In the genomic region with DNA sequence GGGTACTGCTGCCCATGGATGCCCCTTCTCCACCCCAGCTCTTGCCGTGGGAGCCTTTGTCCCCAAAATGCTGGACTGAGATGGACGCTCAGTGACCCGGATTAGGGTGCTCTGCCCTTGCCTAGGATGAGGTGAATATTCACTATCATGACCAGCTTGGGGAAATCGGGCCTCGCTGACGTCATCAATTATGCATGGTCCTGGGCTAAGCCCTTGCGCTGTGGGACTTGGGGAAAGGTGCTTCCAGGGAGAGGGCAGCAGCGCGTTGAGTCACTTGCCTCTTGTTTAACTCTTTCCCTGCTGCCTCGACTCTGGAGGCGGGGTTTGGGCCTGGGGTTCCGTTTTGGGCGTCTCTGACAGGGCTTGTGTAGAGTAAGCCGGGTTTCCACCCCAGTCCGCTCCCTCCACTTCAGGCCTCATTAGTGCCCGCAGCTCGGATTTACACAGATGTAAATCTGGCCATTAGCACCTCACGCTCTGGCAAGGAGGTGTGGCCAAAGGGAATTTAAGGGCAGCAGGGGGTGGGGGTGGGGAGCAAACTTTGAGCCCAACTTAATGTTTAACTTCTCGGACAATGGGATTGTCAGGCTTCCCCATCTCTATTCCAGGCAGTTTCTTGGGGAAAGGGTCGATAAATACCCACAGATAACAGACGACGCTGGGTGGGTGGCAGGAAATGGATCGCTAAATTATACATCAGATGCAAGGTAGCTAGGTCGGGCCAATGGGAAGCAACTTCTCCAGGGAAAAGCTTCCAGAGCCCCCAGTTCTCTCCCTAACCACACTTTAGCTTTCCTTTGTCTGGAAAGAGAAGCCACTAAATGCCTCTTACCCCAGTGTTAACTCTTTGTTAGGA, we compare ENCODE assay signal across 1 cellular context.
TF ChIP-seq lines count a peak whose summit lies in the region.

No MANE protein-coding gene starts in this region.

TF ChIP-seq in HepG2, 621 proteins besides CTCF, POLR2A, EP300 and RAD21 (continued from another document and continues in another):
- TF ChIP-seq ZNF264 (CRISPR knock-in tag; IDR thresholded peaks at IDR 0.05) (0 out of 2 replicates have a peak, but pooled peaks have one; percentile 20), ZNF180 (CRISPR knock-in tag; IDR thresholded peaks at IDR 0.05; ENCODE audit: borderline replicate concordance, low read depth) (no peak), ATF1 (CRISPR knock-in tag; IDR thresholded peaks at IDR 0.05) (peak; percentile 96), NFKBIZ (CRISPR knock-in tag; IDR thresholded peaks at IDR 0.05) (no peak), ZNF350 (CRISPR knock-in tag; IDR thresholded peaks at IDR 0.05; ENCODE audit: borderline replicate concordance, low read depth) (no peak), ZMYM3 (CRISPR knock-in tag; IDR thresholded peaks at IDR 0.05) (peak; percentile 78), ZNF652 (CRISPR knock-in tag; IDR thresholded peaks at IDR 0.05; ENCODE audit: borderline replicate concordance, low read depth) (peak; percentile 98), HOXA3 (CRISPR knock-in tag; IDR thresholded peaks at IDR 0.05) (peak; percentile 77), ZNF543 (CRISPR knock-in tag; IDR thresholded peaks at IDR 0.05) (peak; percentile 69; the same call in 1 of the 2 replicates), ZNF44 (CRISPR knock-in tag; IDR thresholded peaks at IDR 0.05) (peak; percentile 68; the same call in 1 of the 2 replicates), AGO2 (optimal IDR thresholded peaks at IDR 0.05; ENCODE audit: low read depth, low read length) (no peak), SNRNP70 (IDR thresholded peaks at IDR 0.05; ENCODE audit: low read depth, low read length) (no peak), MIER2 (CRISPR knock-in tag; IDR thresholded peaks at IDR 0.05) (no peak), STAG1 (CRISPR knock-in tag; IDR thresholded peaks at IDR 0.05) (peak; percentile 48), ZNF496 (CRISPR knock-in tag; IDR thresholded peaks at IDR 0.05; ENCODE audit: insufficient replicate concordance) (no peak), GABPA (IDR thresholded peaks at IDR 0.05; ENCODE audit: low read depth, low read length) (no peak), GABPA (CRISPR knock-in tag; IDR thresholded peaks at IDR 0.05; ENCODE audit: low read depth) (no peak), ATM (IDR thresholded peaks at IDR 0.05; ENCODE audit: borderline replicate concordance) (no peak), POGZ (CRISPR knock-in tag; IDR thresholded peaks at IDR 0.05) (peak; percentile 65; the same call in 1 of the 2 replicates), ZSCAN20 (CRISPR knock-in tag; IDR thresholded peaks at IDR 0.05; ENCODE audit: borderline replicate concordance) (no peak), ZNF33A (CRISPR knock-in tag; IDR thresholded peaks at IDR 0.05; ENCODE audit: borderline replicate concordance) (peak; percentile 60; the same call in 1 of the 2 replicates), FLYWCH1 (CRISPR knock-in tag; IDR thresholded peaks at IDR 0.05) (no peak), FOXP1 (IDR thresholded peaks at IDR 0.05) (no peak), FOXP1 (CRISPR knock-in tag; IDR thresholded peaks at IDR 0.05) (peak; percentile 30; the same call in 1 of the 2 replicates), PHF21A (CRISPR knock-in tag; IDR thresholded peaks at IDR 0.05) (peak; percentile 90), PHB2 (IDR thresholded peaks at IDR 0.05; ENCODE audit: partially characterized antibody) (no peak), MAZ (IDR thresholded peaks at IDR 0.05; ENCODE audit: borderline replicate concordance, low read depth, low read length) (peak; percentile 46; the same call in 1 of the 2 replicates), MAZ (CRISPR knock-in tag; IDR thresholded peaks at IDR 0.05; ENCODE audit: low read depth) (no peak)
- TF ChIP-seq, protein P1, sequence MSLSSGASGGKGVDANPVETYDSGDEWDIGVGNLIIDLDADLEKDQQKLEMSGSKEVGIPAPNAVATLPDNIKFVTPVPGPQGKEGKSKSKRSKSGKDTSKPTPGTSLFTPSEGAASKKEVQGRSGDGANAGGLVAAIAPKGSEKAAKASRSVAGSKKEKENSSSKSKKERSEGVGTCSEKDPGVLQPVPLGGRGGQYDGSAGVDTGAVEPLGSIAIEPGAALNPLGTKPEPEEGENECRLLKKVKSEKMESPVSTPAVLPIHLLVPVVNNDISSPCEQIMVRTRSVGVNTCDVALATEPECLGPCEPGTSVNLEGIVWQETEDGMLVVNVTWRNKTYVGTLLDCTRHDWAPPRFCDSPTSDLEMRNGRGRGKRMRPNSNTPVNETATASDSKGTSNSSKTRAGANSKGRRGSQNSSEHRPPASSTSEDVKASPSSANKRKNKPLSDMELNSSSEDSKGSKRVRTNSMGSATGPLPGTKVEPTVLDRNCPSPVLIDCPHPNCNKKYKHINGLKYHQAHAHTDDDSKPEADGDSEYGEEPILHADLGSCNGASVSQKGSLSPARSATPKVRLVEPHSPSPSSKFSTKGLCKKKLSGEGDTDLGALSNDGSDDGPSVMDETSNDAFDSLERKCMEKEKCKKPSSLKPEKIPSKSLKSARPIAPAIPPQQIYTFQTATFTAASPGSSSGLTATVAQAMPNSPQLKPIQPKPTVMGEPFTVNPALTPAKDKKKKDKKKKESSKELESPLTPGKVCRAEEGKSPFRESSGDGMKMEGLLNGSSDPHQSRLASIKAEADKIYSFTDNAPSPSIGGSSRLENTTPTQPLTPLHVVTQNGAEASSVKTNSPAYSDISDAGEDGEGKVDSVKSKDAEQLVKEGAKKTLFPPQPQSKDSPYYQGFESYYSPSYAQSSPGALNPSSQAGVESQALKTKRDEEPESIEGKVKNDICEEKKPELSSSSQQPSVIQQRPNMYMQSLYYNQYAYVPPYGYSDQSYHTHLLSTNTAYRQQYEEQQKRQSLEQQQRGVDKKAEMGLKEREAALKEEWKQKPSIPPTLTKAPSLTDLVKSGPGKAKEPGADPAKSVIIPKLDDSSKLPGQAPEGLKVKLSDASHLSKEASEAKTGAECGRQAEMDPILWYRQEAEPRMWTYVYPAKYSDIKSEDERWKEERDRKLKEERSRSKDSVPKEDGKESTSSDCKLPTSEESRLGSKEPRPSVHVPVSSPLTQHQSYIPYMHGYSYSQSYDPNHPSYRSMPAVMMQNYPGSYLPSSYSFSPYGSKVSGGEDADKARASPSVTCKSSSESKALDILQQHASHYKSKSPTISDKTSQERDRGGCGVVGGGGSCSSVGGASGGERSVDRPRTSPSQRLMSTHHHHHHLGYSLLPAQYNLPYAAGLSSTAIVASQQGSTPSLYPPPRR (CRISPR knock-in tag; IDR thresholded peaks at IDR 0.05; ENCODE audit: borderline replicate concordance) = peak; percentile 33
- TF ChIP-seq, protein P2, sequence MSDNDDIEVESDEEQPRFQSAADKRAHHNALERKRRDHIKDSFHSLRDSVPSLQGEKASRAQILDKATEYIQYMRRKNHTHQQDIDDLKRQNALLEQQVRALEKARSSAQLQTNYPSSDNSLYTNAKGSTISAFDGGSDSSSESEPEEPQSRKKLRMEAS (IDR thresholded peaks at IDR 0.05) = no peak; the same call in 1 of the 2 replicates
- TF ChIP-seq, protein P3, sequence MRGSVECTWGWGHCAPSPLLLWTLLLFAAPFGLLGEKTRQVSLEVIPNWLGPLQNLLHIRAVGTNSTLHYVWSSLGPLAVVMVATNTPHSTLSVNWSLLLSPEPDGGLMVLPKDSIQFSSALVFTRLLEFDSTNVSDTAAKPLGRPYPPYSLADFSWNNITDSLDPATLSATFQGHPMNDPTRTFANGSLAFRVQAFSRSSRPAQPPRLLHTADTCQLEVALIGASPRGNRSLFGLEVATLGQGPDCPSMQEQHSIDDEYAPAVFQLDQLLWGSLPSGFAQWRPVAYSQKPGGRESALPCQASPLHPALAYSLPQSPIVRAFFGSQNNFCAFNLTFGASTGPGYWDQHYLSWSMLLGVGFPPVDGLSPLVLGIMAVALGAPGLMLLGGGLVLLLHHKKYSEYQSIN (CRISPR knock-in tag; IDR thresholded peaks at IDR 0.05; ENCODE audit: borderline replicate concordance) = no peak
- TF ChIP-seq, protein P4, sequence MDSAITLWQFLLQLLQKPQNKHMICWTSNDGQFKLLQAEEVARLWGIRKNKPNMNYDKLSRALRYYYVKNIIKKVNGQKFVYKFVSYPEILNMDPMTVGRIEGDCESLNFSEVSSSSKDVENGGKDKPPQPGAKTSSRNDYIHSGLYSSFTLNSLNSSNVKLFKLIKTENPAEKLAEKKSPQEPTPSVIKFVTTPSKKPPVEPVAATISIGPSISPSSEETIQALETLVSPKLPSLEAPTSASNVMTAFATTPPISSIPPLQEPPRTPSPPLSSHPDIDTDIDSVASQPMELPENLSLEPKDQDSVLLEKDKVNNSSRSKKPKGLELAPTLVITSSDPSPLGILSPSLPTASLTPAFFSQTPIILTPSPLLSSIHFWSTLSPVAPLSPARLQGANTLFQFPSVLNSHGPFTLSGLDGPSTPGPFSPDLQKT (CRISPR knock-in tag; IDR thresholded peaks at IDR 0.05; ENCODE audit: borderline replicate concordance) = no peak
- TF ChIP-seq, protein P5, sequence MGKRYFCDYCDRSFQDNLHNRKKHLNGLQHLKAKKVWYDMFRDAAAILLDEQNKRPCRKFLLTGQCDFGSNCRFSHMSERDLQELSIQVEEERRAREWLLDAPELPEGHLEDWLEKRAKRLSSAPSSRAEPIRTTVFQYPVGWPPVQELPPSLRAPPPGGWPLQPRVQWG (CRISPR knock-in tag; IDR thresholded peaks at IDR 0.05; ENCODE audit: borderline replicate concordance, low read depth) = no peak
- TF ChIP-seq, protein P6, sequence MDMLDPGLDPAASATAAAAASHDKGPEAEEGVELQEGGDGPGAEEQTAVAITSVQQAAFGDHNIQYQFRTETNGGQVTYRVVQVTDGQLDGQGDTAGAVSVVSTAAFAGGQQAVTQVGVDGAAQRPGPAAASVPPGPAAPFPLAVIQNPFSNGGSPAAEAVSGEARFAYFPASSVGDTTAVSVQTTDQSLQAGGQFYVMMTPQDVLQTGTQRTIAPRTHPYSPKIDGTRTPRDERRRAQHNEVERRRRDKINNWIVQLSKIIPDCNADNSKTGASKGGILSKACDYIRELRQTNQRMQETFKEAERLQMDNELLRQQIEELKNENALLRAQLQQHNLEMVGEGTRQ (IDR thresholded peaks at IDR 0.05; ENCODE audit: low read depth, low read length) = no peak
- TF ChIP-seq, protein P6 (CRISPR knock-in tag; IDR thresholded peaks at IDR 0.05; ENCODE audit: borderline replicate concordance) = no peak
- TF ChIP-seq, protein P7, sequence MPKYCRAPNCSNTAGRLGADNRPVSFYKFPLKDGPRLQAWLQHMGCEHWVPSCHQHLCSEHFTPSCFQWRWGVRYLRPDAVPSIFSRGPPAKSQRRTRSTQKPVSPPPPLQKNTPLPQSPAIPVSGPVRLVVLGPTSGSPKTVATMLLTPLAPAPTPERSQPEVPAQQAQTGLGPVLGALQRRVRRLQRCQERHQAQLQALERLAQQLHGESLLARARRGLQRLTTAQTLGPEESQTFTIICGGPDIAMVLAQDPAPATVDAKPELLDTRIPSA (CRISPR knock-in tag; IDR thresholded peaks at IDR 0.05; ENCODE audit: borderline replicate concordance) = no peak
- TF ChIP-seq, protein P8, sequence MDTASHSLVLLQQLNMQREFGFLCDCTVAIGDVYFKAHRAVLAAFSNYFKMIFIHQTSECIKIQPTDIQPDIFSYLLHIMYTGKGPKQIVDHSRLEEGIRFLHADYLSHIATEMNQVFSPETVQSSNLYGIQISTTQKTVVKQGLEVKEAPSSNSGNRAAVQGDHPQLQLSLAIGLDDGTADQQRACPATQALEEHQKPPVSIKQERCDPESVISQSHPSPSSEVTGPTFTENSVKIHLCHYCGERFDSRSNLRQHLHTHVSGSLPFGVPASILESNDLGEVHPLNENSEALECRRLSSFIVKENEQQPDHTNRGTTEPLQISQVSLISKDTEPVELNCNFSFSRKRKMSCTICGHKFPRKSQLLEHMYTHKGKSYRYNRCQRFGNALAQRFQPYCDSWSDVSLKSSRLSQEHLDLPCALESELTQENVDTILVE (CRISPR knock-in tag; IDR thresholded peaks at IDR 0.05) = no peak; the same call in 1 of the 2 replicates
- TF ChIP-seq, protein P9, sequence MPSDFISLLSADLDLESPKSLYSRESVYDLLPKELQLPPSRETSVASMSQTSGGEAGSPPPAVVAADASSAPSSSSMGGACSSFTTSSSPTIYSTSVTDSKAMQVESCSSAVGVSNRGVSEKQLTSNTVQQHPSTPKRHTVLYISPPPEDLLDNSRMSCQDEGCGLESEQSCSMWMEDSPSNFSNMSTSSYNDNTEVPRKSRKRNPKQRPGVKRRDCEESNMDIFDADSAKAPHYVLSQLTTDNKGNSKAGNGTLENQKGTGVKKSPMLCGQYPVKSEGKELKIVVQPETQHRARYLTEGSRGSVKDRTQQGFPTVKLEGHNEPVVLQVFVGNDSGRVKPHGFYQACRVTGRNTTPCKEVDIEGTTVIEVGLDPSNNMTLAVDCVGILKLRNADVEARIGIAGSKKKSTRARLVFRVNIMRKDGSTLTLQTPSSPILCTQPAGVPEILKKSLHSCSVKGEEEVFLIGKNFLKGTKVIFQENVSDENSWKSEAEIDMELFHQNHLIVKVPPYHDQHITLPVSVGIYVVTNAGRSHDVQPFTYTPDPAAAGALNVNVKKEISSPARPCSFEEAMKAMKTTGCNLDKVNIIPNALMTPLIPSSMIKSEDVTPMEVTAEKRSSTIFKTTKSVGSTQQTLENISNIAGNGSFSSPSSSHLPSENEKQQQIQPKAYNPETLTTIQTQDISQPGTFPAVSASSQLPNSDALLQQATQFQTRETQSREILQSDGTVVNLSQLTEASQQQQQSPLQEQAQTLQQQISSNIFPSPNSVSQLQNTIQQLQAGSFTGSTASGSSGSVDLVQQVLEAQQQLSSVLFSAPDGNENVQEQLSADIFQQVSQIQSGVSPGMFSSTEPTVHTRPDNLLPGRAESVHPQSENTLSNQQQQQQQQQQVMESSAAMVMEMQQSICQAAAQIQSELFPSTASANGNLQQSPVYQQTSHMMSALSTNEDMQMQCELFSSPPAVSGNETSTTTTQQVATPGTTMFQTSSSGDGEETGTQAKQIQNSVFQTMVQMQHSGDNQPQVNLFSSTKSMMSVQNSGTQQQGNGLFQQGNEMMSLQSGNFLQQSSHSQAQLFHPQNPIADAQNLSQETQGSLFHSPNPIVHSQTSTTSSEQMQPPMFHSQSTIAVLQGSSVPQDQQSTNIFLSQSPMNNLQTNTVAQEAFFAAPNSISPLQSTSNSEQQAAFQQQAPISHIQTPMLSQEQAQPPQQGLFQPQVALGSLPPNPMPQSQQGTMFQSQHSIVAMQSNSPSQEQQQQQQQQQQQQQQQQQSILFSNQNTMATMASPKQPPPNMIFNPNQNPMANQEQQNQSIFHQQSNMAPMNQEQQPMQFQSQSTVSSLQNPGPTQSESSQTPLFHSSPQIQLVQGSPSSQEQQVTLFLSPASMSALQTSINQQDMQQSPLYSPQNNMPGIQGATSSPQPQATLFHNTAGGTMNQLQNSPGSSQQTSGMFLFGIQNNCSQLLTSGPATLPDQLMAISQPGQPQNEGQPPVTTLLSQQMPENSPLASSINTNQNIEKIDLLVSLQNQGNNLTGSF (CRISPR knock-in tag; IDR thresholded peaks at IDR 0.05) = no peak
- TF ChIP-seq, protein P10, sequence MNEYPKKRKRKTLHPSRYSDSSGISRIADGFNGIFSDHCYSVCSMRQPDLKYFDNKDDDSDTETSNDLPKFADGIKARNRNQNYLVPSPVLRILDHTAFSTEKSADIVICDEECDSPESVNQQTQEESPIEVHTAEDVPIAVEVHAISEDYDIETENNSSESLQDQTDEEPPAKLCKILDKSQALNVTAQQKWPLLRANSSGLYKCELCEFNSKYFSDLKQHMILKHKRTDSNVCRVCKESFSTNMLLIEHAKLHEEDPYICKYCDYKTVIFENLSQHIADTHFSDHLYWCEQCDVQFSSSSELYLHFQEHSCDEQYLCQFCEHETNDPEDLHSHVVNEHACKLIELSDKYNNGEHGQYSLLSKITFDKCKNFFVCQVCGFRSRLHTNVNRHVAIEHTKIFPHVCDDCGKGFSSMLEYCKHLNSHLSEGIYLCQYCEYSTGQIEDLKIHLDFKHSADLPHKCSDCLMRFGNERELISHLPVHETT (CRISPR knock-in tag; conservative IDR thresholded peaks at IDR 0.05) = peak; percentile 55; the same call in 1 of the 2 replicates
